ENCODE assay signal across 8 cellular contexts in the genomic region with DNA sequence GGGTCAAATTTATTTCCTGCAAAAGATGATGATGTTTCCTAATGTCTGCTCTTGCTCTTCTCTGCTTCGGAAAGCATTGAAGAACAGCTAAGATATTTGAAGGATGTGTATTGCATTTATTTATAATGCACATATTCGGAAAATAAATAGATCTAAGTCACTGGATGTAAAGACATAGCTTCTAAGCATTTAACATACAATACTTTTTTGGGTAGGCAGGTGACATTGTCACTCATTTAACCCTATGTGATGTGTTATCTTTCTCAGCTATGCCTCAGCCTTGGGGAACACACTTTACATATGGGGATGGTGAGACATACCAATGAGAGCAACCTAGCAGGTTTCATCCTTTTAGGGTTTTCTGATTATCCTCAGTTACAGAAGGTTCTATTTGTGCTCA. TPM values are rescaled to one million over a fixed set of nuclear protein-coding genes. Genes with fewer than 3 reads are reported as not detected.
"Had no signal": no experiment of that assay in that cellular context is flagged by ENCODE, and none has a peak within 500 bp of the region (broad histone marks: within the 10 kb centered on the region; RNA-seq: fewer than 3 reads in every experiment).

Gene OR2G2, plus strand, starts transcription at position 301 of the 400 bp plus-strand sequence. Its CDS starts 0 bp downstream, at position 301.

- H3K4me1 Mint-ChIP-seq: IgD-negative memory B cell had no signal

- H3K4me3 ChIP-seq: K562 had no signal

- H3K4me3 Mint-ChIP-seq: IgD-negative memory B cell had no signal

- DNase-seq: IMR-90, KBM-7 had no signal

- H3K27ac ChIP-seq: HL-60 had no signal

- ATAC-seq: HepG2, K562 had no signal

- H3K36me3 Mint-ChIP-seq: IgD-negative memory B cell had no signal

RNA-seq across cellular contexts. Expression of gene OR2G2, which starts in this region (rescaled TPM):
- total RNA-seq: HepG2, HT-29, HT1080, IMR-90, K562 had no signal
- polyA plus RNA-seq: HepG2, IgD-negative memory B cell, IMR-90, K562 had no signal
